13 cellular contexts compared by ENCODE assay signal in genomic region chr3:192675958-192676649, GRCh38. TPM values are rescaled to one million over a fixed set of nuclear protein-coding genes. Genes with fewer than 3 reads are reported as not detected.
DNase-seq lines count a peak whose midpoint lies in the region; ATAC-seq and TF ChIP-seq lines count a peak whose summit lies in the region.
"Had no signal": no experiment of that assay in that cellular context is flagged by ENCODE, and none has a peak within 500 bp of the region (broad histone marks: within the 10 kb centered on the region; RNA-seq: fewer than 3 reads in every experiment).

No MANE protein-coding gene starts in this region.

- H3K27ac Mint-ChIP-seq in stimulated activated naive CD8-positive, alpha-beta T cell treated with anti-CD3 and anti-CD28 coated beads, Interleukin-15, Interleukin-2, amounts not matched to agents 100 ng/mL and 50 ng/mL, for 24 hours, result peak overlapping the region; percentile 98
- H3K27ac Mint-ChIP-seq: nephron had no signal

- no peaks in the 10 kb centered on the region for H3K36me3 Mint-ChIP-seq in stimulated activated naive CD8-positive, alpha-beta T cell treated with anti-CD3 and anti-CD28 coated beads, Interleukin-15, Interleukin-2, amounts not matched to agents 100 ng/mL and 50 ng/mL, for 24 hours (ENCODE audit: low read depth)

- peaks cover 6% of the 10 kb centered on the region for H3K9me3 Mint-ChIP-seq in stimulated activated naive CD8-positive, alpha-beta T cell treated with anti-CD3 and anti-CD28 coated beads, Interleukin-15, Interleukin-2, amounts not matched to agents 100 ng/mL and 50 ng/mL, for 24 hours
- H3K9me3 Mint-ChIP-seq: nephron had no signal

- no TSS peak for BruUV-seq in PC-9 (replicated peaks; lab: Mats Ljungman, UMichigan)

- H2AFZ ChIP-seq in PC-9, result no peak overlapping the region

- H3K4me1 ChIP-seq in PC-9 (replicated peaks; ENCODE audit: insufficient read depth), result no peaks in the 10 kb centered on the region
- H3K4me1 ChIP-seq: transverse colon had no signal

- H3K9me3 ChIP-seq in PC-9 (ENCODE audit: insufficient read depth, low read depth), result no peaks in the 10 kb centered on the region
- H3K9me3 ChIP-seq: transverse colon had no signal

- H3K4me3 Mint-ChIP-seq in stimulated activated naive CD8-positive, alpha-beta T cell treated with anti-CD3 and anti-CD28 coated beads, Interleukin-15, Interleukin-2, amounts not matched to agents 100 ng/mL and 50 ng/mL, for 24 hours, result peak overlapping the region; percentile 26
- H3K4me3 Mint-ChIP-seq: nephron had no signal

- H3K27ac ChIP-seq in PC-9, result no peak overlapping the region
- H3K27ac ChIP-seq: transverse colon had no signal

- no peaks in the 10 kb centered on the region for H3F3A ChIP-seq in PC-9 (ENCODE audit: insufficient read depth, low read depth)

- no peaks in the 10 kb centered on the region for H3K79me2 ChIP-seq in PC-9 (ENCODE audit: low read depth)

- H3K9me2 ChIP-seq in PC-9 (ENCODE audit: insufficient read depth), result peaks cover 2% of the 10 kb centered on the region; the same call in 1 of the 2 replicates

- no peak overlapping the region for H3K4me3 ChIP-seq in PC-9
- H3K4me3 ChIP-seq: transverse colon had no signal

- H3K27me3 ChIP-seq in PC-9 (ENCODE audit: insufficient read depth, low read depth), result no peaks in the 10 kb centered on the region
- H3K27me3 ChIP-seq: transverse colon had no signal

- intact Hi-C loops in PC-9 (cut with micrococcal nuclease; ENCODE audit: unreplicated experiment), result no loop called here

- no peaks in the 10 kb centered on the region for H4K20me1 ChIP-seq in PC-9 (ENCODE audit: insufficient read depth)

- peaks cover 4% of the 10 kb centered on the region for H3K27me3 Mint-ChIP-seq in stimulated activated naive CD8-positive, alpha-beta T cell treated with anti-CD3 and anti-CD28 coated beads, Interleukin-15, Interleukin-2, amounts not matched to agents 100 ng/mL and 50 ng/mL, for 24 hours

- H3K36me3 ChIP-seq in PC-9 (ENCODE audit: low read depth), result no peaks in the 10 kb centered on the region
- H3K36me3 ChIP-seq: transverse colon had no signal

- POLR2A ChIA-PET in PC-9 (lab: Charles Lee; ENCODE audit: unreplicated experiment), result no interaction called here

- CTCF ChIA-PET in PC-9 (lab: Charles Lee), result no interaction called here

- DNase-seq in stimulated activated CD4-positive, alpha-beta T cell treated with anti-CD3 and anti-CD28 coated beads, Interleukin-1b, Interleukin-23, amount 100 ng/mL, for 48 hours, result peak; percentile 7
- no peak for DNase-seq in stimulated activated CD4-positive, alpha-beta T cell treated with anti-CD3 and anti-CD28 coated beads, Interleukin-2, amount 100 ng/mL, for 48 hours
- peak; percentile 35 for DNase-seq in HT1080 (ENCODE audit: low read depth)
- no peak for DNase-seq in DMS 273 (lab: John Stamatoyannopoulos, UW; ENCODE audit: unreplicated experiment)
- no peak for DNase-seq in PC-9
- DNase-seq in AML-193 (lab: John Stamatoyannopoulos, UW), result no peak
- DNase-seq: activated gamma-delta T cell; C1 segment of cervical spinal cord; effector CD8-positive, alpha-beta T cell; transverse colon had no signal

- H3K4me1 Mint-ChIP-seq in stimulated activated naive CD8-positive, alpha-beta T cell treated with anti-CD3 and anti-CD28 coated beads, Interleukin-15, Interleukin-2, amounts not matched to agents 100 ng/mL and 50 ng/mL, for 24 hours (ENCODE audit: low read depth), result peaks cover 22% of the 10 kb centered on the region
- H3K4me1 Mint-ChIP-seq: nephron had no signal

- ATAC-seq in HG02759 (IDR thresholded peaks at IDR 0.05; ENCODE audit: unreplicated experiment), result peak; percentile 66

- H3K4me2 ChIP-seq in PC-9, result no peak overlapping the region

- TF ChIP-seq CTCF in PC-9 (conservative IDR thresholded peaks at IDR 0.05), result no peak

RNA-seq across cellular contexts. Expression of gene FGF12, which starts 51.2 kb away (rescaled TPM):
- 1.3 and 2.2 TPM in 2 replicates for total RNA-seq in HT1080 (2014; rRNA removed; shearing (Covaris generic))
- 2.2 and 2.8 TPM in 2 replicates for polyA plus RNA-seq in HT1080 (2015; cell fraction: cytosol; rRNA removed)
- 1.7 and 2.1 TPM in 2 replicates for polyA plus RNA-seq in HT1080 (2015; cell fraction: nucleus; rRNA removed)
- 5.6 and 10.9 TPM in 2 replicates for total RNA-seq in PC-9 (2021)

Comparison
In these comparisons a context has a peak if more than half of its experiments do, and no peak if none do; other contexts are left out.
1. DNase-seq: peak in stimulated activated CD4-positive, alpha-beta T cell treated with anti-CD3 and anti-CD28 coated beads, Interleukin-1b, Interleukin-23, amount 100 ng/mL, for 48 hours (single experiment) and HT1080 (single experiment); none in stimulated activated CD4-positive, alpha-beta T cell treated with anti-CD3 and anti-CD28 coated beads, Interleukin-2, amount 100 ng/mL, for 48 hours (0 of 2), DMS 273 (single experiment), PC-9 (0 of 2) and AML-193 (0 of 2).